ENCODE assay signal across 1 cellular context in the genomic region with DNA sequence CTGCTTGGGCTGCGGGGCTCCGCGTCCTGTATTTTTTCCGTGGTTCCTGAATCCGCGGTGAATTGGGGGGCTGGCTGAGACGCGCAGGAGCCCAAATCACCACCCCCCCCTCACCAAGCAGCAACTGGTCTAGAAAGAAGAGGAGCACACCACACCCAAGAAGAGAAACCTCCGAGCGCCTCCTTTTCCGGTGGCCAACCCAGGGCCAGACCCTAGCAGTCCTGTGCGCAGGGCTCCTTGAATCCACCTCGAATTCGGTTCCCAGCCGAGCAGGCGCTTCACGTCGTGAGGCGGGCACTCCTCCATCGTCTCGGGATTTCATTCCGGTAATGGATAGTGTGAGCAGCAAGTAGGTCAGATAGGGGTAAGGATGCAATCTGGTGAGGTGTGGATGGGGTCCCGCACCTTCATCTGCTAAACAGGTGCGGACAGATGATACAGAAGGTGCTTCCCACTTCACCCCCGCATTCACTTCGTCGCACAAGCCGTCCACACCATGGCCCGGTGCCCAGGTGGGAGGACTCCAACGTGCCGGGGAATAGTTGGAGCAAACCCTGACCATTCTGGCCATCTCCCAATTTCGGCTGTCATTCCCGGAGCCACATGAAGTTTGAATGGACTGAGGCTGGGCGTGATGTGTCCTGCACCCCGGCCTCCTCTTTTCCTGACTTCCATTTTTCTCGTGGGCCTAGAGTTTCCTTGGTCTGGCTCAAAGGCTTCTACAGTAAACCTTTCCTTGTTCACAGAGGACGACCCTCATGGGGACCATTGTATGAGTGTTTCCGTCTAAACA.
TF ChIP-seq lines count a peak whose summit lies in the region.

No MANE protein-coding gene starts in this region.

TF ChIP-seq in GM23338, 12 proteins besides CTCF, POLR2A, EP300 and RAD21 (continued from another document):
- TF ChIP-seq, protein P1, sequence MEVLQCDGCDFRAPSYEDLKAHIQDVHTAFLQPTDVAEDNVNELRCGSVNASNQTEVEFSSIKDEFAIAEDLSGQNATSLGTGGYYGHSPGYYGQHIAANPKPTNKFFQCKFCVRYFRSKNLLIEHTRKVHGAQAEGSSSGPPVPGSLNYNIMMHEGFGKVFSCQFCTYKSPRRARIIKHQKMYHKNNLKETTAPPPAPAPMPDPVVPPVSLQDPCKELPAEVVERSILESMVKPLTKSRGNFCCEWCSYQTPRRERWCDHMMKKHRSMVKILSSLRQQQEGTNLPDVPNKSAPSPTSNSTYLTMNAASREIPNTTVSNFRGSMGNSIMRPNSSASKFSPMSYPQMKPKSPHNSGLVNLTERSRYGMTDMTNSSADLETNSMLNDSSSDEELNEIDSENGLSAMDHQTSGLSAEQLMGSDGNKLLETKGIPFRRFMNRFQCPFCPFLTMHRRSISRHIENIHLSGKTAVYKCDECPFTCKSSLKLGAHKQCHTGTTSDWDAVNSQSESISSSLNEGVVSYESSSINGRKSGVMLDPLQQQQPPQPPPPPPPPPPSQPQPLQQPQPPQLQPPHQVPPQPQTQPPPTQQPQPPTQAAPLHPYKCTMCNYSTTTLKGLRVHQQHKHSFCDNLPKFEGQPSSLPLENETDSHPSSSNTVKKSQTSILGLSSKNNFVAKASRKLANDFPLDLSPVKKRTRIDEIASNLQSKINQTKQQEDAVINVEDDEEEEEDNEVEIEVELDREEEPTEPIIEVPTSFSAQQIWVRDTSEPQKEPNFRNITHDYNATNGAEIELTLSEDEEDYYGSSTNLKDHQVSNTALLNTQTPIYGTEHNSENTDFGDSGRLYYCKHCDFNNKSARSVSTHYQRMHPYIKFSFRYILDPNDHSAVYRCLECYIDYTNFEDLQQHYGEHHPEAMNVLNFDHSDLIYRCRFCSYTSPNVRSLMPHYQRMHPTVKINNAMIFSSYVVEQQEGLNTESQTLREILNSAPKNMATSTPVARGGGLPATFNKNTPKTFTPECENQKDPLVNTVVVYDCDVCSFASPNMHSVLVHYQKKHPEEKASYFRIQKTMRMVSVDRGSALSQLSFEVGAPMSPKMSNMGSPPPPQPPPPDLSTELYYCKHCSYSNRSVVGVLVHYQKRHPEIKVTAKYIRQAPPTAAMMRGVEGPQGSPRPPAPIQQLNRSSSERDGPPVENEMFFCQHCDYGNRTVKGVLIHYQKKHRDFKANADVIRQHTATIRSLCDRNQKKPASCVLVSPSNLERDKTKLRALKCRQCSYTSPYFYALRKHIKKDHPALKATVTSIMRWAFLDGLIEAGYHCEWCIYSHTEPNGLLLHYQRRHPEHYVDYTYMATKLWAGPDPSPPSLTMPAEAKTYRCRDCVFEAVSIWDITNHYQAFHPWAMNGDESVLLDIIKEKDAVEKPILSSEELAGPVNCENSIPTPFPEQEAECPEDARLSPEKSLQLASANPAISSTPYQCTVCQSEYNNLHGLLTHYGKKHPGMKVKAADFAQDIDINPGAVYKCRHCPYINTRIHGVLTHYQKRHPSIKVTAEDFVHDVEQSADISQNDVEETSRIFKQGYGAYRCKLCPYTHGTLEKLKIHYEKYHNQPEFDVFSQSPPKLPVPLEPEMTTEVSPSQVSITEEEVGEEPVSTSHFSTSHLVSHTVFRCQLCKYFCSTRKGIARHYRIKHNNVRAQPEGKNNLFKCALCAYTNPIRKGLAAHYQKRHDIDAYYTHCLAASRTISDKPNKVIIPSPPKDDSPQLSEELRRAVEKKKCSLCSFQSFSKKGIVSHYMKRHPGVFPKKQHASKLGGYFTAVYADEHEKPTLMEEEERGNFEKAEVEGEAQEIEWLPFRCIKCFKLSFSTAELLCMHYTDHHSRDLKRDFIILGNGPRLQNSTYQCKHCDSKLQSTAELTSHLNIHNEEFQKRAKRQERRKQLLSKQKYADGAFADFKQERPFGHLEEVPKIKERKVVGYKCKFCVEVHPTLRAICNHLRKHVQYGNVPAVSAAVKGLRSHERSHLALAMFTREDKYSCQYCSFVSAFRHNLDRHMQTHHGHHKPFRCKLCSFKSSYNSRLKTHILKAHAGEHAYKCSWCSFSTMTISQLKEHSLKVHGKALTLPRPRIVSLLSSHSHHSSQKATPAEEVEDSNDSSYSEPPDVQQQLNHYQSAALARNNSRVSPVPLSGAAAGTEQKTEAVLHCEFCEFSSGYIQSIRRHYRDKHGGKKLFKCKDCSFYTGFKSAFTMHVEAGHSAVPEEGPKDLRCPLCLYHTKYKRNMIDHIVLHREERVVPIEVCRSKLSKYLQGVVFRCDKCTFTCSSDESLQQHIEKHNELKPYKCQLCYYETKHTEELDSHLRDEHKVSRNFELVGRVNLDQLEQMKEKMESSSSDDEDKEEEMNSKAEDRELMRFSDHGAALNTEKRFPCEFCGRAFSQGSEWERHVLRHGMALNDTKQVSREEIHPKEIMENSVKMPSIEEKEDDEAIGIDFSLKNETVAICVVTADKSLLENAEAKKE (CRISPR knock-in tag; IDR thresholded peaks at IDR 0.05): no peak
- TF ChIP-seq NANOG (IDR thresholded peaks at IDR 0.05; ENCODE audit: borderline replicate concordance): no peak
- TF ChIP-seq EZH2phosphoT487 (IDR thresholded peaks at IDR 0.05; ENCODE audit: unreplicated experiment): no peak
- TF ChIP-seq POLR2AphosphoS5 (IDR thresholded peaks at IDR 0.05; ENCODE audit: low read depth): no peak
